ENCODE assay signal across 9 cellular contexts in genomic region chr16:70687172-70687531, GRCh38. TPM values are rescaled to one million over a fixed set of nuclear protein-coding genes. Genes with fewer than 3 reads are reported as not detected.
DNase-seq lines count a peak whose midpoint lies in the region; ATAC-seq and TF ChIP-seq lines count a peak whose summit lies in the region.
"Had no signal": no experiment of that assay in that cellular context is flagged by ENCODE, and none has a peak within 500 bp of the region (broad histone marks: within the 10 kb centered on the region; RNA-seq: fewer than 3 reads in every experiment).

No MANE protein-coding gene starts in this region.

- H3K27ac ChIP-seq in heart right ventricle (peak overlapping the region in 8 of 10 donors; percentile 81 to 94 (median 86)), adrenal gland (peak overlapping the region in 2 of 5 donors; percentile 92 to 96), PC-3 (ENCODE audit: low read length) (no peak overlapping the region)

- H3K79me2 ChIP-seq in PC-3 (ENCODE audit: low read length): peaks cover 33% of the 10 kb centered on the region

- WGBS in heart right ventricle, 2 donors: 42 to 57% methylated on average over 6 of the region's 6 CpGs
- WGBS in adrenal gland, 4 donors: 72 to 100% (median 80%) methylated on average over 1 to 6 of the region's 6 CpGs

- no peak overlapping the region for H3K4me3 ChIP-seq in heart right ventricle
- peak overlapping the region; percentile 90 for H3K4me3 ChIP-seq in skeletal muscle satellite cell (ENCODE audit: low read length)
- H3K4me3 ChIP-seq in adrenal gland: no peak overlapping the region
- no peak overlapping the region for H3K4me3 ChIP-seq in PC-3 (ENCODE audit: low read length)

- ATAC-seq in heart right ventricle: no peak
- ATAC-seq in PC-3: no peak

- TF ChIP-seq CTCF in heart right ventricle (IDR thresholded peaks at IDR 0.05) (no peak), adrenal gland (IDR thresholded peaks at IDR 0.05) (no peak), PC-3 (conservative IDR thresholded peaks at IDR 0.05; ENCODE audit: low read depth, low read length) (no peak)

- no peak for TF ChIP-seq POLR2A in adrenal gland (IDR thresholded peaks at IDR 0.05)

- H3K36me3 ChIP-seq in heart right ventricle: no peaks in the 10 kb centered on the region
- peaks cover 13% of the 10 kb centered on the region for H3K36me3 ChIP-seq in skeletal muscle satellite cell (ENCODE audit: insufficient read depth, low read length)
- no peaks in the 10 kb centered on the region for H3K36me3 ChIP-seq in adrenal gland (replicated peaks in 1 of 2)
- H3K36me3 ChIP-seq in PC-3 (ENCODE audit: low read depth, low read length): no peaks in the 10 kb centered on the region

- peak overlapping the region; percentile 83 for H3K9ac ChIP-seq in skeletal muscle satellite cell (ENCODE audit: low read depth, low read length)
- no peak overlapping the region for H3K9ac ChIP-seq in PC-3 (ENCODE audit: low read length)

- intact Hi-C loops in heart right ventricle (cut with DNase I) (loop anchor here in 4 of 10 donors (5.0 to 10.0 kb wide), 3 partner anchors 50 to 80 kb away; no protein-coding TSS in a partner anchor), adrenal gland (cut with DNase I) (no loop called here), PC-3 (cut with micrococcal nuclease) (loop anchor here (2.0 kb wide), 1 partner anchor 60 kb away; no protein-coding TSS in a partner anchor)

- H2AFZ ChIP-seq in PC-3 (ENCODE audit: low read length): no peak overlapping the region

- H3F3A ChIP-seq in PC-3 (ENCODE audit: low read length, unreplicated experiment): no peaks in the 10 kb centered on the region

- BruUV-seq in PC-3 (replicated peaks; lab: Mats Ljungman, UMichigan): no TSS peak

- H3K9me3 ChIP-seq in heart right ventricle: no peaks in the 10 kb centered on the region
- no peaks in the 10 kb centered on the region for H3K9me3 ChIP-seq in skeletal muscle satellite cell (replicated peaks; ENCODE audit: low read length)
- no peaks in the 10 kb centered on the region for H3K9me3 ChIP-seq in adrenal gland (replicated peaks in 1 of 3)
- H3K9me3 ChIP-seq in PC-3 (ENCODE audit: low read length): no peaks in the 10 kb centered on the region

- H4K20me1 ChIP-seq in PC-3 (ENCODE audit: low read length): no peaks in the 10 kb centered on the region

- POLR2A ChIA-PET in PC-3 (lab: Charles Lee; ENCODE audit: unreplicated experiment): no interaction called here

- H3K9me2 ChIP-seq in PC-3 (replicated peaks; ENCODE audit: low read length): no peaks in the 10 kb centered on the region

- H3K27me3 ChIP-seq in heart right ventricle (peaks cover 0 to 9% (median 0%) of the 10 kb centered on the region in 7 donors), skeletal muscle satellite cell (ENCODE audit: control insufficient read depth, insufficient read depth, low read length) (no peaks in the 10 kb centered on the region), adrenal gland (no peaks in the 10 kb centered on the region), PC-3 (ENCODE audit: low read length) (no peaks in the 10 kb centered on the region)

- H3K4me2 ChIP-seq in skeletal muscle satellite cell (ENCODE audit: low read length) (peak overlapping the region; percentile 100), PC-3 (ENCODE audit: low read length) (no peak overlapping the region)

- CTCF ChIA-PET in PC-3 (lab: Charles Lee): interaction anchor here (0.8 kb wide), 1 partner anchor 28 kb away, joined by 3 read pairs; no protein-coding TSS in a partner anchor

- peaks cover 62 to 91% (median 84%) of the 10 kb centered on the region in 9 donors for H3K4me1 ChIP-seq in heart right ventricle
- peaks cover 87% of the 10 kb centered on the region for H3K4me1 ChIP-seq in skeletal muscle satellite cell (ENCODE audit: control insufficient read depth, insufficient read depth, low read length)
- peaks cover 35 to 69% of the 10 kb centered on the region in 2 donors for H3K4me1 ChIP-seq in adrenal gland (replicated peaks in 1 of 2)
- H3K4me1 ChIP-seq in PC-3 (ENCODE audit: insufficient read depth, low read length): peaks cover 18% of the 10 kb centered on the region

- DNase-seq in DMS 273 treated with DMSO at 0.1 percent for 48 hours (lab: John Stamatoyannopoulos, UW): peak; percentile 43
- peak; percentile 63 for DNase-seq in SHP77 treated with DMSO at 0.1 percent for 48 hours (lab: John Stamatoyannopoulos, UW)
- peak in 1 of 2 donors; percentile 11 for DNase-seq in heart right ventricle
- DNase-seq in AG20443 (ENCODE audit: low spot score): no peak
- no peak for DNase-seq in adrenal gland
- DNase-seq in PC-3: no peak
- DNase-seq in middle frontal gyrus (ENCODE audit: extremely low spot score, low spot score): no peak

RNA-seq across cellular contexts. Expression of gene MTSS2, which starts 1.3 kb away (rescaled TPM):
- total RNA-seq in heart right ventricle: 100 to 1,000 TPM in 2 of 10 donors, 10 to 100 TPM in 8; 39.8 to 121 (median 62.1) TPM
- polyA plus RNA-seq in heart right ventricle: 10 to 100 TPM; 39.0 to 39.7 TPM
- total RNA-seq in skeletal muscle satellite cell (2012; rRNA removed): 17.0 and 25.6 TPM in 2 replicates
- 100 to 1,000 TPM in 1 of 8 donors, 10 to 100 TPM in 7; 60.1 to 127 (median 76.2) TPM for total RNA-seq in adrenal gland
- polyA plus RNA-seq in adrenal gland: 100 to 1,000 TPM in 1 of 3 donors, 10 to 100 TPM in 2; 32.4 to 145 (median 39.2) TPM
- total RNA-seq in PC-3 (2014; rRNA removed): 18.7 and 39.2 TPM in 2 replicates

RNA-seq across cellular contexts. Expression of gene IL34, which starts 40.8 kb away (rescaled TPM):
- total RNA-seq in heart right ventricle (1 to 10 TPM in 8 of 10 donors, under 1 TPM in 2; 0.37 to 4.4 (median 2.1) TPM), adrenal gland (10 to 100 TPM; 16.8 to 62.9 (median 40.3) TPM), PC-3 (2014; rRNA removed) (not detected in 2 replicates)
- polyA plus RNA-seq in heart right ventricle (1 to 10 TPM in 1 of 2 donors, under 1 TPM in 1; 0.72 to 2.7 TPM), adrenal gland (10 to 100 TPM in 2 of 3 donors, 1 to 10 TPM in 1; 3.2 to 36.5 (median 35.0) TPM)
- 0.51 and 1.5 TPM in 2 replicates for total RNA-seq in skeletal muscle satellite cell (2012; rRNA removed)
- total RNA-seq: NCI-H460 had no signal

Comparison
In these comparisons a context has a peak if more than half of its experiments do, and no peak if none do; other contexts are left out.
1. DNase-seq: peak in DMS 273 treated with DMSO at 0.1 percent for 48 hours (single experiment) and SHP77 treated with DMSO at 0.1 percent for 48 hours (single experiment); none in AG20443 (single experiment), adrenal gland (0 of 7), PC-3 (single experiment) and middle frontal gyrus (single experiment).